In the genomic region with DNA sequence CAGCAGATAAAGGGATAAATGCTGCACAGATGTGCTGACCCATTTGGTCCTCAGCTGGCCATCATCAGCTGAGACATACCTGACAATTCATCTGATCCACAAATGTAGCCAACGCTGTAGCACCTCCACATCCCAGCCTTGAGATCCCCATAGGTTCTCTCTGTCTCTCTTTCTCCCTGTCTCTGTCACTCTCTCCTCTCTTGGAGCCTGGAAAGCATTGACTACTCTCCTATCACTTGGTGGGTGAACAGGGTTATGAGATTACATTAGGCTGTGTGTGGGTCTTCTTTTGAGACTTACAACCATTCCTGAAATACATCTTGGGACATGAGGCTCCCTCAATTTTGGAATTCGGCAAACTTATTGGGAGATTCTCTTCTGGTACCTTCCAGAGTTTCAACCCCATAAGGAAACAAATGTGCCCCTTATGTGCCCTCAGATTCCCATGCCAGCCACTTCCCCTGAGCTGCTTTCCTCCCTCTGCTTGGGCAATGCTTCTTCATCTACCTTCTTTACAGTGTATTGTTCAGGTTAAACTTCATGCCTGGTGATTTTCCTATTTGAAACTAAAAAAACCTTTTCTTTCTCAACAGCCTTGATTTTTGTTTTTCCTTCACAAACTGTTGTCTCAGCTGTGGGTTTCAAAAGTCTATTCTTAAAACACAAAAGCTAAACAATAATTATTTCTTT, we compare ENCODE assay signal across 9 cellular contexts. TPM values are rescaled to one million over a fixed set of nuclear protein-coding genes. Genes with fewer than 3 reads are reported as not detected.
DNase-seq lines count a peak whose midpoint lies in the region; ATAC-seq and TF ChIP-seq lines count a peak whose summit lies in the region.
"Had no signal": no experiment of that assay in that cellular context is flagged by ENCODE, and none has a peak within 500 bp of the region (broad histone marks: within the 10 kb centered on the region; RNA-seq: fewer than 3 reads in every experiment).

No MANE protein-coding gene starts in this region.

- H3K4me3 ChIP-seq in BLaER1 treated with 17β-estradiol and CSF1 and Interleukin-3, amounts not matched to agents 10 nM and 100 nM = no peak overlapping the region
- peak overlapping the region in 1 of 2 experiments; percentile 16; a peak in 2 of 4 replicates for H3K4me3 ChIP-seq in Panc1 (ENCODE audit: low read depth in 2 of 2, low read length in 2 of 2)
- peak overlapping the region; percentile 24 for H3K4me3 ChIP-seq in fibroblast of villous mesenchyme (ENCODE audit: low read depth, low read length)
- H3K4me3 ChIP-seq in psoas muscle = peak overlapping the region; percentile 13

- no peaks in the 10 kb centered on the region for H3K9me3 ChIP-seq in BLaER1 treated with 17β-estradiol and CSF1 and Interleukin-3, amounts not matched to agents 10 nM and 100 nM (replicated peaks in 1 of 11)
- no peaks in the 10 kb centered on the region for H3K9me3 ChIP-seq in Panc1 (ENCODE audit: control insufficient read depth, insufficient read depth, low read depth, low read length)
- H3K9me3 ChIP-seq in psoas muscle = no peaks in the 10 kb centered on the region
- H3K9me3 ChIP-seq: Caco-2 had no signal

- no peak for DNase-seq in Panc1 (ENCODE audit: low read depth, low spot score)
- DNase-seq in fibroblast of villous mesenchyme (ENCODE audit: low read depth) = no peak
- no peak for DNase-seq in psoas muscle
- no peak for DNase-seq in DMS79 treated with DMSO at 0.1 percent for 48 hours (lab: John Stamatoyannopoulos, UW)
- DNase-seq in HuH-7 (ENCODE audit: low spot score) = no peak

- no peak for TF ChIP-seq CTCF in Panc1 (IDR thresholded peaks at IDR 0.05)
- TF ChIP-seq CTCF in fibroblast of villous mesenchyme (IDR thresholded peaks at IDR 0.05; ENCODE audit: insufficient read depth, low read depth, low read length) = no peak
- no peak for TF ChIP-seq CTCF in psoas muscle (IDR thresholded peaks at IDR 0.05)

- no peak overlapping the region for H3K27ac ChIP-seq in BLaER1 treated with 17β-estradiol and CSF1 and Interleukin-3, amounts not matched to agents 10 nM and 100 nM
- peak overlapping the region; percentile 72; the same call in 1 of the 2 replicates for H3K27ac ChIP-seq in Panc1 (ENCODE audit: low read length)
- H3K27ac ChIP-seq in psoas muscle = peak overlapping the region; percentile 2

- H3K4me1 ChIP-seq in BLaER1 treated with 17β-estradiol and CSF1 and Interleukin-3, amounts not matched to agents 10 nM and 100 nM = peaks cover 0 to 32% (median 6%) of the 10 kb centered on the region in 10 experiments; a peak in 9 of 20 replicates
- H3K4me1 ChIP-seq in Panc1 (ENCODE audit: control insufficient read depth, insufficient read depth, low read length) = peaks cover 5% of the 10 kb centered on the region; the same call in 1 of the 2 replicates
- no peaks in the 10 kb centered on the region for H3K4me1 ChIP-seq in psoas muscle
- H3K4me1 ChIP-seq: Caco-2 had no signal

- POLR2A ChIA-PET in Panc1 (lab: Charles Lee) = no interaction called here

- 87 to 89% (median 89%) methylated on average over 2 of the region's 2 CpGs for WGBS in psoas muscle, 3 donors

- H3K27me3 ChIP-seq in BLaER1 treated with 17β-estradiol and CSF1 and Interleukin-3, amounts not matched to agents 10 nM and 100 nM = no peaks in the 10 kb centered on the region
- H3K27me3 ChIP-seq in Panc1 (ENCODE audit: control insufficient read depth, insufficient read depth, low read length) (no peaks in the 10 kb centered on the region), psoas muscle (ENCODE audit: insufficient read depth in 3 of 3, low read length in 2 of 3) (no peaks in the 10 kb centered on the region)

- H4K20me1 ChIP-seq in BLaER1 treated with 17β-estradiol and CSF1 and Interleukin-3, amounts not matched to agents 10 nM and 100 nM = no peaks in the 10 kb centered on the region

- BruUV-seq in Panc1 (replicated peaks; lab: Mats Ljungman, UMichigan) = no TSS peak

- CTCF ChIA-PET in Panc1 (lab: Charles Lee) = no interaction called here

- intact Hi-C loops in Panc1 (cut with micrococcal nuclease; ENCODE audit: unreplicated experiment) (no loop called here), psoas muscle (cut with DNase I) (no loop called here)

- in situ Hi-C loops in Panc1 (cut with HindIII; ENCODE audit: low pct_unique_long_range_greater_than_20kb, low sequenced_read_pairs) = no loop called here

- ATAC-seq in Panc1 = no peak
- ATAC-seq in psoas muscle = no peak
- ATAC-seq in GM19455 (IDR thresholded peaks at IDR 0.05; ENCODE audit: unreplicated experiment) = no peak
- no peak for ATAC-seq in GM18517 (IDR thresholded peaks at IDR 0.05; ENCODE audit: unreplicated experiment)

- H3K4me2 ChIP-seq in BLaER1 treated with 17β-estradiol and CSF1 and Interleukin-3, amounts not matched to agents 10 nM and 100 nM = peak overlapping the region in 7 of 11 experiments; percentile 5 to 52 (median 16); a peak in 10 of 22 replicates

- no peaks in the 10 kb centered on the region for H3K36me3 ChIP-seq in BLaER1 treated with 17β-estradiol and CSF1 and Interleukin-3, amounts not matched to agents 10 nM and 100 nM
- H3K36me3 ChIP-seq in Panc1 (ENCODE audit: control insufficient read depth, insufficient read depth, low read length) (no peaks in the 10 kb centered on the region), psoas muscle (ENCODE audit: insufficient read depth in 1 of 2, low read depth in 1 of 2) (no peaks in the 10 kb centered on the region)

- no peak overlapping the region for H3K9ac ChIP-seq in BLaER1 treated with 17β-estradiol and CSF1 and Interleukin-3, amounts not matched to agents 10 nM and 100 nM

RNA-seq across cellular contexts. Expression of a gene that starts 29.1 kb away (rescaled TPM):
- total RNA-seq in Panc1 (2021; ENCODE audit: unreplicated experiment) = 21.7 TPM
- polyA plus RNA-seq in Panc1 (2012; ENCODE audit: insufficient read length) = 7.8 TPM
- total RNA-seq in fibroblast of villous mesenchyme = 66.0 and 176 TPM in 2 replicates
- total RNA-seq in psoas muscle = 1 to 10 TPM; 2.0 to 3.7 (median 2.9) TPM
- polyA plus RNA-seq in psoas muscle = 1 to 10 TPM in 1 of 3 donors, under 1 TPM in 2; 0.86 to 1.3 (median 0.94) TPM

Comparison
In these comparisons a context has a peak if more than half of its experiments do, and no peak if none do; other contexts are left out.
1. H3K27ac ChIP-seq: peak in Panc1 (single experiment) and psoas muscle (single experiment); none in BLaER1 treated with 17β-estradiol and CSF1 and Interleukin-3, amounts not matched to agents 10 nM and 100 nM (0 of 11).
2. H3K4me3 ChIP-seq: peak in fibroblast of villous mesenchyme (single experiment) and psoas muscle (single experiment); none in BLaER1 treated with 17β-estradiol and CSF1 and Interleukin-3, amounts not matched to agents 10 nM and 100 nM (0 of 10).